In genomic region chr17:73342549-73343167, GRCh38 we compare ENCODE assay signal across 9 cellular contexts. TPM values are rescaled to one million over a fixed set of nuclear protein-coding genes. Genes with fewer than 3 reads are reported as not detected.
DNase-seq lines count a peak whose midpoint lies in the region; ATAC-seq and TF ChIP-seq lines count a peak whose summit lies in the region.
"Had no signal": no experiment of that assay in that cellular context is flagged by ENCODE, and none has a peak within 500 bp of the region (broad histone marks: within the 10 kb centered on the region; RNA-seq: fewer than 3 reads in every experiment).

No MANE protein-coding gene starts in this region.

- H3K79me2 ChIP-seq in PC-3 (ENCODE audit: low read length), result no peaks in the 10 kb centered on the region

- no peak overlapping the region for H3K27ac Mint-ChIP-seq in activated T-cell treated with anti-CD3 and anti-CD28 coated beads, Interleukin-2, amount 50 U/mL, for 24 hours
- H3K27ac Mint-ChIP-seq: activated B cell treated with CpG ODN at 0.5 μM for 24 hours had no signal

- H3K27ac ChIP-seq in PC-3 (ENCODE audit: low read length) (no peak overlapping the region), esophagus squamous epithelium (peak overlapping the region; percentile 44 to 92 (median 90)), prostate gland (peak overlapping the region; percentile 53 to 67)

- no peaks in the 10 kb centered on the region for H3K9me2 ChIP-seq in PC-3 (replicated peaks; ENCODE audit: low read length)

- 28 to 36% methylated on average over 5 to 6 of the region's 7 CpGs for WGBS in esophagus squamous epithelium, 2 donors
- WGBS in prostate gland, result 41% methylated on average over 7 of the region's 7 CpGs

- intact Hi-C loops in PC-3 (cut with micrococcal nuclease), result no loop called here
- intact Hi-C loops in esophagus squamous epithelium (cut with DNase I), result no loop called here
- intact Hi-C loops in prostate gland (cut with DNase I), result no loop called here

- peaks cover 28% of the 10 kb centered on the region for H3K4me1 ChIP-seq in PC-3 (ENCODE audit: insufficient read depth, low read length)
- H3K4me1 ChIP-seq in esophagus squamous epithelium, result peaks cover 28 to 72% (median 57%) of the 10 kb centered on the region in 3 donors
- H3K4me1 ChIP-seq in prostate gland (replicated peaks), result peaks cover 3% of the 10 kb centered on the region

- H3K4me1 Mint-ChIP-seq in activated T-cell treated with anti-CD3 and anti-CD28 coated beads, Interleukin-2, amount 50 U/mL, for 24 hours (ENCODE audit: low read depth), result peaks cover 5% of the 10 kb centered on the region
- H3K4me1 Mint-ChIP-seq: activated B cell treated with CpG ODN at 0.5 μM for 24 hours had no signal

- H3K4me3 Mint-ChIP-seq in activated T-cell treated with anti-CD3 and anti-CD28 coated beads, Interleukin-2, amount 50 U/mL, for 24 hours, result no peak overlapping the region
- H3K4me3 Mint-ChIP-seq: activated B cell treated with CpG ODN at 0.5 μM for 24 hours had no signal

- H3K36me3 Mint-ChIP-seq in activated T-cell treated with anti-CD3 and anti-CD28 coated beads, Interleukin-2, amount 50 U/mL, for 24 hours (ENCODE audit: low read depth), result no peaks in the 10 kb centered on the region

- no peaks in the 10 kb centered on the region for H3K27me3 Mint-ChIP-seq in activated T-cell treated with anti-CD3 and anti-CD28 coated beads, Interleukin-2, amount 50 U/mL, for 24 hours
- H3K27me3 Mint-ChIP-seq: activated B cell treated with CpG ODN at 0.5 μM for 24 hours had no signal

- H3K9ac ChIP-seq in PC-3 (ENCODE audit: low read length), result peak overlapping the region; percentile 8; the same call in 1 of the 2 replicates

- TF ChIP-seq CTCF in PC-3 (conservative IDR thresholded peaks at IDR 0.05; ENCODE audit: low read depth, low read length), result no peak
- peak in 1 of 6 experiments; percentile 27 for TF ChIP-seq CTCF in esophagus squamous epithelium (IDR thresholded peaks at IDR 0.05)
- TF ChIP-seq CTCF in prostate gland (IDR thresholded peaks at IDR 0.05), result no peak

- H3K27me3 ChIP-seq in PC-3 (ENCODE audit: low read length) (no peaks in the 10 kb centered on the region), esophagus squamous epithelium (peaks cover 0 to 9% (median 0%) of the 10 kb centered on the region in 4 donors), prostate gland (replicated peaks; ENCODE audit: insufficient read depth) (no peaks in the 10 kb centered on the region)

- H3K4me2 ChIP-seq in PC-3 (ENCODE audit: low read length), result no peak overlapping the region

- H3F3A ChIP-seq in PC-3 (ENCODE audit: low read length, unreplicated experiment), result peaks cover 4% of the 10 kb centered on the region

- no peaks in the 10 kb centered on the region for H3K9me3 Mint-ChIP-seq in activated T-cell treated with anti-CD3 and anti-CD28 coated beads, Interleukin-2, amount 50 U/mL, for 24 hours
- H3K9me3 Mint-ChIP-seq: activated B cell treated with CpG ODN at 0.5 μM for 24 hours had no signal

- H3K4me3 ChIP-seq in PC-3 (ENCODE audit: low read length), result no peak overlapping the region
- H3K4me3 ChIP-seq in esophagus squamous epithelium, result peak overlapping the region in 1 of 4 donors; percentile 38
- H3K4me3 ChIP-seq in prostate gland, result no peak overlapping the region

- ATAC-seq in PC-3, result no peak
- ATAC-seq in HG02623 (IDR thresholded peaks at IDR 0.05; ENCODE audit: unreplicated experiment), result no peak

- CTCF ChIA-PET in PC-3 (lab: Charles Lee), result no interaction called here

- H2AFZ ChIP-seq in PC-3 (ENCODE audit: low read length), result no peak overlapping the region

- H3K9me3 ChIP-seq in PC-3 (ENCODE audit: low read length) (no peaks in the 10 kb centered on the region), esophagus squamous epithelium (no peaks in the 10 kb centered on the region), prostate gland (no peaks in the 10 kb centered on the region)

- no peaks in the 10 kb centered on the region for H4K20me1 ChIP-seq in PC-3 (ENCODE audit: low read length)

- TF ChIP-seq POLR2A in esophagus squamous epithelium (IDR thresholded peaks at IDR 0.05) (no peak), prostate gland (IDR thresholded peaks at IDR 0.05) (no peak)

- POLR2A ChIA-PET in PC-3 (lab: Charles Lee; ENCODE audit: unreplicated experiment), result no interaction called here

- H3K36me3 ChIP-seq in PC-3 (ENCODE audit: low read depth, low read length) (no peaks in the 10 kb centered on the region), esophagus squamous epithelium (no peaks in the 10 kb centered on the region), prostate gland (no peaks in the 10 kb centered on the region)

- no TSS peak for BruUV-seq in PC-3 (replicated peaks; lab: Mats Ljungman, UMichigan)

- DNase-seq in EL, result peak; percentile 80
- peak; percentile 25 for DNase-seq in PC-3
- no peak for DNase-seq in esophagus squamous epithelium (lab: John Stamatoyannopoulos, UW)
- DNase-seq in prostate gland (ENCODE audit: low spot score), result no peak
- no peak for DNase-seq in activated T-cell treated with anti-CD3 and anti-CD28 coated beads, Interleukin-2, amount 50 U/mL, for 24 hours
- DNase-seq in NCI-H345 treated with DMSO at 0.1 percent for 48 hours (lab: John Stamatoyannopoulos, UW; ENCODE audit: unreplicated experiment), result no peak
- no peak for DNase-seq in epidermal melanocyte (ENCODE audit: insufficient read length, low spot score)
- DNase-seq: activated B cell treated with CpG ODN at 0.5 μM for 24 hours had no signal

RNA-seq across cellular contexts. Expression of gene CDC42EP4, which starts 30.9 kb away (rescaled TPM):
- total RNA-seq in PC-3 (2014; rRNA removed) (83.1 and 109 TPM in 2 replicates), esophagus squamous epithelium (10 to 100 TPM; 45.1 to 63.9 (median 52.9) TPM), prostate gland (100 to 1,000 TPM; 119 to 186 TPM)

Comparison
In these comparisons a context has a peak if more than half of its experiments do, and no peak if none do; other contexts are left out.
1. DNase-seq: peak in EL (single experiment) and PC-3 (single experiment); none in esophagus squamous epithelium (single experiment), prostate gland (single experiment), activated T-cell treated with anti-CD3 and anti-CD28 coated beads, Interleukin-2, amount 50 U/mL, for 24 hours (single experiment), NCI-H345 treated with DMSO at 0.1 percent for 48 hours (single experiment) and epidermal melanocyte (single experiment).